Comparison of ENCODE assay signal across 2 cellular contexts in the genomic region with DNA sequence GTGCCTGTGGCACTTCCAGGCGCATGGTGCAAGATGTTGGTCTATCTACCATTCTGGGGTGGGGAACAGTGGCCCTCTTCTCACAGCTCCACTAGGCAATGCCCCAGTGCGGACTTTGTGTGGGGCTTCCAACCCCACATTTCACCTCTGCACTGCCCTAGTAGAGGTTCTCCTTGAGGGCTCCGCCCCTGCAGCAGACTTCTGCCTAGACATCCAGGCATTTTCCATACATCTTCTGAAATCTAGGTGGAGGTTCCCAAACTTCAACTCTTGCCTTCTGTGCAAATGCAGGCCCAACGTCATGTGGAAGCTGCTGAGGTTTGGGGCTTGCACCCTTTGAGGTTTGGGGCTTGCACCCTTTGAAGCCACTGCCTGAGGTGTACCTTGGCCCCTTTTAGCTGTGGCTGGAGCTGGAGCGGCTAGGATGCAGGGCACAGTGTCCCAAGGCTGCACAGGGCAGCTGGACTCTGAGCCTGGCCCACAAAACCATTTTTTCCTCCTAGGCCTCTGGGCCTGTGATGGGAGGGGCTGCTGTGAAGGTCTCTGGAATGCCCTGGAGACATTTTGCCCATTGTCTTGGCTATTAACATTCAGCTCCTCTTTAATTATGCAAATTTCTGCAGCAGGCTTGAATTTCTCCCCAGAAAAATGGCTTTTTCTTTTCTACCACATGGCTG.
A peak's percentile ranks its signal among the peaks of the same experiment; 100 is the strongest.
TF ChIP-seq lines count a peak whose summit lies in the region.

No MANE protein-coding gene starts in this region.

TF ChIP-seq in HepG2, 621 proteins besides CTCF, POLR2A, EP300 and RAD21 (continued from another document):
- no peak for TF ChIP-seq MBNL3 (CRISPR knock-in tag; conservative IDR thresholded peaks at IDR 0.05)
- TF ChIP-seq, protein P1, sequence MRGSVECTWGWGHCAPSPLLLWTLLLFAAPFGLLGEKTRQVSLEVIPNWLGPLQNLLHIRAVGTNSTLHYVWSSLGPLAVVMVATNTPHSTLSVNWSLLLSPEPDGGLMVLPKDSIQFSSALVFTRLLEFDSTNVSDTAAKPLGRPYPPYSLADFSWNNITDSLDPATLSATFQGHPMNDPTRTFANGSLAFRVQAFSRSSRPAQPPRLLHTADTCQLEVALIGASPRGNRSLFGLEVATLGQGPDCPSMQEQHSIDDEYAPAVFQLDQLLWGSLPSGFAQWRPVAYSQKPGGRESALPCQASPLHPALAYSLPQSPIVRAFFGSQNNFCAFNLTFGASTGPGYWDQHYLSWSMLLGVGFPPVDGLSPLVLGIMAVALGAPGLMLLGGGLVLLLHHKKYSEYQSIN (CRISPR knock-in tag; IDR thresholded peaks at IDR 0.05; ENCODE audit: borderline replicate concordance): no peak
- TF ChIP-seq SIN3B (IDR thresholded peaks at IDR 0.05; ENCODE audit: low read length): no peak
- no peak for TF ChIP-seq CSRNP2 (CRISPR knock-in tag; conservative IDR thresholded peaks at IDR 0.05; ENCODE audit: low read depth)
- no peak for TF ChIP-seq DRAP1 (CRISPR knock-in tag; IDR thresholded peaks at IDR 0.05)
- no peak for TF ChIP-seq ZBTB49 (CRISPR knock-in tag; IDR thresholded peaks at IDR 0.05; ENCODE audit: borderline replicate concordance)
- TF ChIP-seq NONO (IDR thresholded peaks at IDR 0.05): no peak
- TF ChIP-seq NONO (CRISPR knock-in tag; conservative IDR thresholded peaks at IDR 0.05): no peak
- TF ChIP-seq SRSF1 (optimal IDR thresholded peaks at IDR 0.05; ENCODE audit: low read depth, low read length): no peak
- TF ChIP-seq XRCC5 (optimal IDR thresholded peaks at IDR 0.05; ENCODE audit: low read length): no peak
- TF ChIP-seq ZNF7 (CRISPR knock-in tag; IDR thresholded peaks at IDR 0.05): no peak
- TF ChIP-seq SPEN (CRISPR knock-in tag; IDR thresholded peaks at IDR 0.05; ENCODE audit: low read depth): no peak
- TF ChIP-seq TOPORS (CRISPR knock-in tag; IDR thresholded peaks at IDR 0.05): 0 out of 2 replicates have a peak, but pooled peaks have one; percentile 25
- TF ChIP-seq, protein P2, sequence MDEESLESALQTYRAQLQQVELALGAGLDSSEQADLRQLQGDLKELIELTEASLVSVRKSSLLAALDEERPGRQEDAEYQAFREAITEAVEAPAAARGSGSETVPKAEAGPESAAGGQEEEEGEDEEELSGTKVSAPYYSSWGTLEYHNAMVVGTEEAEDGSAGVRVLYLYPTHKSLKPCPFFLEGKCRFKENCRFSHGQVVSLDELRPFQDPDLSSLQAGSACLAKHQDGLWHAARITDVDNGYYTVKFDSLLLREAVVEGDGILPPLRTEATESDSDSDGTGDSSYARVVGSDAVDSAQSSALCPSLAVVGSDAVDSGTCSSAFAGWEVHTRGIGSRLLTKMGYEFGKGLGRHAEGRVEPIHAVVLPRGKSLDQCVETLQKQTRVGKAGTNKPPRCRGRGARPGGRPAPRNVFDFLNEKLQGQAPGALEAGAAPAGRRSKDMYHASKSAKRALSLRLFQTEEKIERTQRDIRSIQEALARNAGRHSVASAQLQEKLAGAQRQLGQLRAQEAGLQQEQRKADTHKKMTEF (CRISPR knock-in tag; IDR thresholded peaks at IDR 0.05): no peak
- TF ChIP-seq ZNF557 (CRISPR knock-in tag; IDR thresholded peaks at IDR 0.05): no peak
- TF ChIP-seq RCOR2 (CRISPR knock-in tag; IDR thresholded peaks at IDR 0.05): no peak
- no peak for TF ChIP-seq ATF3 (CRISPR knock-in tag; IDR thresholded peaks at IDR 0.05)
- 0 out of 2 replicates have a peak, but pooled peaks have one; percentile 54 for TF ChIP-seq CBX5 (CRISPR knock-in tag; IDR thresholded peaks at IDR 0.05; ENCODE audit: borderline replicate concordance)
- TF ChIP-seq, protein P3, sequence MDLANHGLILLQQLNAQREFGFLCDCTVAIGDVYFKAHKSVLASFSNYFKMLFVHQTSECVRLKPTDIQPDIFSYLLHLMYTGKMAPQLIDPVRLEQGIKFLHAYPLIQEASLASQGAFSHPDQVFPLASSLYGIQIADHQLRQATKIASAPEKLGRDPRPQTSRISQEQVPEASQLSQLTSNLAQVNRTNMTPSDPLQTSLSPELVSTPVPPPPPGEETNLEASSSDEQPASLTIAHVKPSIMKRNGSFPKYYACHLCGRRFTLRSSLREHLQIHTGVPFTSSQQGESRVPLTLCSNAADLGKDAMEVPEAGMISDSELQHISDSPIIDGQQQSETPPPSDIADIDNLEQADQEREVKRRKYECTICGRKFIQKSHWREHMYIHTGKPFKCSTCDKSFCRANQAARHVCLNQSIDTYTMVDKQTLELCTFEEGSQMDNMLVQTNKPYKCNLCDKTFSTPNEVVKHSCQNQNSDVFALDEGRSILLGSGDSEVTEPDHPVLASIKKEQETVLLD (CRISPR knock-in tag; IDR thresholded peaks at IDR 0.05; ENCODE audit: low read depth): no peak
- no peak for TF ChIP-seq ZNF709 (CRISPR knock-in tag; IDR thresholded peaks at IDR 0.05)

TF ChIP-seq in HEK293, 187 proteins besides CTCF, POLR2A, EP300 and RAD21 (continued from another document):
- TF ChIP-seq SETDB1 (IDR thresholded peaks at IDR 0.05; ENCODE audit: insufficient read length, low read length) (peak; percentile 83), ZNF626 (tag by site-specific recombination; IDR thresholded peaks at IDR 0.05) (0 out of 2 replicates have a peak, but pooled peaks have one; percentile 44), ZNF121 (tag by site-specific recombination; IDR thresholded peaks at IDR 0.05) (no peak)
